ENCODE assay signal across 8 cellular contexts in genomic region chr13:98752111-98752941, GRCh38. TPM values are rescaled to one million over a fixed set of nuclear protein-coding genes. Genes with fewer than 3 reads are reported as not detected.
A peak's percentile ranks its signal among the peaks of the same experiment; 100 is the strongest.
DNase-seq lines count a peak whose midpoint lies in the region; ATAC-seq and TF ChIP-seq lines count a peak whose summit lies in the region.

Gene SLC15A1 (minus strand): TSS chr13:98752672. CDS start chr13:98752598, 74 bp downstream.

- no peak for DNase-seq in CD4-positive, alpha-beta memory T cell
- DNase-seq in SK-N-MC (ENCODE audit: low read depth, low spot score) (no peak), left ventricle myocardium inferior (no peak), HuH-7 (ENCODE audit: low spot score) (no peak), CD1c-positive myeloid dendritic cell (ENCODE audit: extremely low spot score) (no peak), posterior vena cava (ENCODE audit: low spot score) (no peak)

- peaks cover 52 to 69% of the 10 kb centered on the region in 2 donors for H3K27me3 Mint-ChIP-seq in CD4-positive, alpha-beta memory T cell

- no peaks in the 10 kb centered on the region for H3K4me1 ChIP-seq in CD4-positive, alpha-beta memory T cell (ENCODE audit: insufficient read depth, low read length)
- H3K4me1 ChIP-seq in left ventricle myocardium inferior (peaks cover 14% of the 10 kb centered on the region), parathyroid adenoma (peaks cover 3% of the 10 kb centered on the region)

- peaks cover 0 to 7% (median 4%) of the 10 kb centered on the region in 4 donors for H3K4me1 Mint-ChIP-seq in CD4-positive, alpha-beta memory T cell

- peak within 1 kb of the TSS in 6 of 8 donors; percentile 6 to 68 (median 38) for H3K4me3 Mint-ChIP-seq in CD4-positive, alpha-beta memory T cell

- no peak within 1 kb of the TSS for H3K27ac ChIP-seq in CD4-positive, alpha-beta memory T cell (ENCODE audit: low read depth, low read length)
- no peak within 1 kb of the TSS for H3K27ac ChIP-seq in SK-N-MC
- H3K27ac ChIP-seq in left ventricle myocardium inferior (replicated peaks): no peak within 1 kb of the TSS
- peak within 1 kb of the TSS; percentile 29 for H3K27ac ChIP-seq in parathyroid adenoma

- CTCF ChIA-PET in CD4-positive, alpha-beta memory T cell (lab: Charles Lee; ENCODE audit: partially characterized antibody): no interaction called here

- H3K27ac Mint-ChIP-seq in CD4-positive, alpha-beta memory T cell: no peak within 1 kb of the TSS

- peaks cover 3 to 28% (median 11%) of the 10 kb centered on the region in 8 donors for H3K9me3 Mint-ChIP-seq in CD4-positive, alpha-beta memory T cell

- TF ChIP-seq CTCF in left ventricle myocardium inferior (IDR thresholded peaks at IDR 0.05; ENCODE audit: borderline replicate concordance) (no peak), parathyroid adenoma (IDR thresholded peaks at IDR 0.05) (no peak)

- H2AFZ ChIP-seq in parathyroid adenoma: peak within 1 kb of the TSS; percentile 86

- POLR2A ChIA-PET in CD4-positive, alpha-beta memory T cell (lab: Charles Lee; ENCODE audit: partially characterized antibody): no interaction called here

- peak within 1 kb of the TSS; percentile 94 for H3K4me2 ChIP-seq in parathyroid adenoma (ENCODE audit: low read length)

- peaks cover 0 to 5% of the 10 kb centered on the region in 2 donors for H3K36me3 Mint-ChIP-seq in CD4-positive, alpha-beta memory T cell

- ATAC-seq in GM21360 (IDR thresholded peaks at IDR 0.05; ENCODE audit: unreplicated experiment): no peak

- H3K36me3 ChIP-seq in CD4-positive, alpha-beta memory T cell (ENCODE audit: insufficient read depth, low read length): no peaks in the 10 kb centered on the region
- H3K36me3 ChIP-seq in SK-N-MC (ENCODE audit: insufficient read depth, low read length) (no peaks in the 10 kb centered on the region), left ventricle myocardium inferior (no peaks in the 10 kb centered on the region), parathyroid adenoma (ENCODE audit: control insufficient read depth, insufficient read depth, low read length) (no peaks in the 10 kb centered on the region)

- H3K9ac ChIP-seq in SK-N-MC (ENCODE audit: insufficient read length) (no peak within 1 kb of the TSS), parathyroid adenoma (no peak within 1 kb of the TSS)

- peaks cover 16% of the 10 kb centered on the region for H3K27me3 ChIP-seq in CD4-positive, alpha-beta memory T cell (ENCODE audit: insufficient read depth, low read length)
- H3K27me3 ChIP-seq in left ventricle myocardium inferior (ENCODE audit: low read depth): peaks cover 79% of the 10 kb centered on the region
- H3K27me3 ChIP-seq in parathyroid adenoma (ENCODE audit: control insufficient read depth, insufficient read depth, low read length): no peaks in the 10 kb centered on the region

- no peaks in the 10 kb centered on the region for H3K9me3 ChIP-seq in CD4-positive, alpha-beta memory T cell (ENCODE audit: control insufficient read depth in 1 of 2, low read length in 2 of 2)
- H3K9me3 ChIP-seq in SK-N-MC (ENCODE audit: low read depth, low read length) (no peaks in the 10 kb centered on the region), left ventricle myocardium inferior (replicated peaks) (no peaks in the 10 kb centered on the region), parathyroid adenoma (ENCODE audit: control insufficient read depth, low read length) (no peaks in the 10 kb centered on the region)

- no peak within 1 kb of the TSS for H3K4me3 ChIP-seq in CD4-positive, alpha-beta memory T cell (ENCODE audit: low read length in 2 of 2)
- H3K4me3 ChIP-seq in SK-N-MC (peak within 1 kb of the TSS; percentile 69), left ventricle myocardium inferior (peak within 1 kb of the TSS; percentile 58), parathyroid adenoma (ENCODE audit: low read depth, low read length) (peak within 1 kb of the TSS; percentile 61)

- no peaks in the 10 kb centered on the region for H3K79me2 ChIP-seq in parathyroid adenoma

- intact Hi-C loops in CD4-positive, alpha-beta memory T cell (cut with micrococcal nuclease): no loop called here
- intact Hi-C loops in left ventricle myocardium inferior (cut with micrococcal nuclease) (no loop called here), posterior vena cava (cut with DNase I) (no loop called here)

RNA-seq across cellular contexts. Expression of gene SLC15A1, which starts in this region (rescaled TPM):
- not detected for total RNA-seq in CD4-positive, alpha-beta memory T cell
- not detected for polyA plus RNA-seq in CD4-positive, alpha-beta memory T cell
- total RNA-seq in left ventricle myocardium inferior (not detected), posterior vena cava (under 1 TPM in 1 of 2 donors, not detected in 1; 0.19 TPM)

Comparison
In these comparisons a context has a peak if more than half of its experiments do, and no peak if none do; other contexts are left out.
1. H3K4me3 ChIP-seq: peak in SK-N-MC (single experiment), left ventricle myocardium inferior (single experiment) and parathyroid adenoma (single experiment); none in CD4-positive, alpha-beta memory T cell (0 of 2).